ENCODE assay signal across 16 cellular contexts in genomic region chr20:47672886-47673670, GRCh38.
"Had no signal": no experiment of that assay in that cellular context is flagged by ENCODE, and none has a peak within 500 bp of the region (broad histone marks: within the 10 kb centered on the region; RNA-seq: fewer than 3 reads in every experiment).

No MANE protein-coding gene starts in this region.

- H3K4me3 Mint-ChIP-seq: immature natural killer cell had no signal

- H3K9me3 ChIP-seq: tibial nerve had no signal

- H3K27ac ChIP-seq: foreskin keratinocyte, tibial nerve had no signal

- DNase-seq: activated CD4-positive, alpha-beta T cell treated with anti-CD3 and anti-CD28 coated beads, Interleukin-2, amount 50 U/mL, for 4 hours; activated CD4-positive, CD25-positive, alpha-beta regulatory T cell treated with anti-CD3 and anti-CD28 coated beads, Interleukin-2, amount 50 U/mL, for 72 hours; activated gamma-delta T cell treated with Interleukin-2 at 50 U/mL for 16 hours; activated T-cell treated with anti-CD3 and anti-CD28 coated beads, Interleukin-2, amount 50 U/mL, for 48 hours; aorta; cortex of kidney; effector CD8-positive, alpha-beta T cell; foreskin keratinocyte; immature natural killer cell; stimulated activated CD4-positive, alpha-beta T cell treated with anti-CD3 and anti-CD28 coated beads, Interleukin-15, amount 100 ng/mL, for 24 hours; stimulated activated CD4-positive, alpha-beta T cell treated with anti-CD3 and anti-CD28 coated beads, Interleukin-4, amount 100 ng/mL, for 24 hours; stimulated activated naive CD4-positive, alpha-beta T cell treated with Interleukin-2 at 50 U/mL for 16 hours; substantia nigra; T1000 had no signal

- ATAC-seq: foreskin keratinocyte had no signal

- H3K9me3 Mint-ChIP-seq: immature natural killer cell had no signal

- H3K4me1 ChIP-seq: foreskin keratinocyte, tibial nerve had no signal

- H3K36me3 Mint-ChIP-seq: immature natural killer cell had no signal

- H3K4me3 ChIP-seq: lung, tibial nerve had no signal

- H3K27me3 ChIP-seq: foreskin keratinocyte, tibial nerve had no signal
